1 cellular context compared by ENCODE assay signal in genomic region chr1:19882111-19883071, GRCh38.
TF ChIP-seq lines count a peak whose summit lies in the region.

A gene with protein sequence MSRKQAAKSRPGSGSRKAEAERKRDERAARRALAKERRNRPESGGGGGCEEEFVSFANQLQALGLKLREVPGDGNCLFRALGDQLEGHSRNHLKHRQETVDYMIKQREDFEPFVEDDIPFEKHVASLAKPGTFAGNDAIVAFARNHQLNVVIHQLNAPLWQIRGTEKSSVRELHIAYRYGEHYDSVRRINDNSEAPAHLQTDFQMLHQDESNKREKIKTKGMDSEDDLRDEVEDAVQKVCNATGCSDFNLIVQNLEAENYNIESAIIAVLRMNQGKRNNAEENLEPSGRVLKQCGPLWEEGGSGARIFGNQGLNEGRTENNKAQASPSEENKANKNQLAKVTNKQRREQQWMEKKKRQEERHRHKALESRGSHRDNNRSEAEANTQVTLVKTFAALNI (plus strand): TSS chr1:19882395. CDS start chr1:19882514, 119 bp downstream.

TF ChIP-seq in K562, 482 proteins besides CTCF, POLR2A, EP300 and RAD21 (continued from another document and continues in another):
- TF ChIP-seq FOXP4 (CRISPR knock-in tag; IDR thresholded peaks at IDR 0.05; ENCODE audit: borderline replicate concordance) = no peak
- peak; percentile 92 for TF ChIP-seq KAT7 (CRISPR knock-in tag; IDR thresholded peaks at IDR 0.05; ENCODE audit: borderline replicate concordance)
- no peak for TF ChIP-seq ZNF212 (CRISPR knock-in tag; IDR thresholded peaks at IDR 0.05)
- TF ChIP-seq SIRT6 (IDR thresholded peaks at IDR 0.05; ENCODE audit: low read depth, low read length) = no peak
- TF ChIP-seq ZNF282 (CRISPR knock-in tag; IDR thresholded peaks at IDR 0.05) = no peak
- peak; percentile 88 for TF ChIP-seq CTBP1 (IDR thresholded peaks at IDR 0.05; ENCODE audit: borderline replicate concordance)
- no peak for TF ChIP-seq STAG1 (CRISPR knock-in tag; IDR thresholded peaks at IDR 0.05; ENCODE audit: borderline replicate concordance)
- TF ChIP-seq SMARCB1 (IDR thresholded peaks at IDR 0.05; ENCODE audit: insufficient read length, low read depth) = no peak
- no peak for TF ChIP-seq ZNF12 (CRISPR knock-in tag; IDR thresholded peaks at IDR 0.05)
- TF ChIP-seq ELF4 (CRISPR knock-in tag; IDR thresholded peaks at IDR 0.05) = no peak
- TF ChIP-seq DEAF1 (CRISPR knock-in tag; IDR thresholded peaks at IDR 0.05) = no peak
- TF ChIP-seq HNRNPUL1 (IDR thresholded peaks at IDR 0.05; ENCODE audit: low read length) = no peak
- peak; percentile 47 for TF ChIP-seq SP2 (IDR thresholded peaks at IDR 0.05; ENCODE audit: extremely low read depth, low read depth, low read length, poor library complexity, severe bottlenecking)
- TF ChIP-seq TAF7 (tag; IDR thresholded peaks at IDR 0.05) = no peak
- TF ChIP-seq PCBP1 (IDR thresholded peaks at IDR 0.05; ENCODE audit: low read depth, low read length, poor library complexity, severe bottlenecking) = peak; percentile 37
- no peak for TF ChIP-seq GATAD2A (IDR thresholded peaks at IDR 0.05)
- peak; percentile 49 for TF ChIP-seq FUS (optimal IDR thresholded peaks at IDR 0.05; ENCODE audit: low read depth, low read length)
- peak; percentile 96 for TF ChIP-seq RAD51 (IDR thresholded peaks at IDR 0.05; ENCODE audit: borderline replicate concordance, low read depth)
- TF ChIP-seq ARID3B (CRISPR knock-in tag; IDR thresholded peaks at IDR 0.05; ENCODE audit: borderline replicate concordance) = no peak
- peak in 1 of 2 experiments; percentile 30; a peak in 1 of 4 replicates for TF ChIP-seq SRF (CRISPR knock-in tag; IDR thresholded peaks at IDR 0.05)
- no peak for TF ChIP-seq FOXK1 (CRISPR knock-in tag; IDR thresholded peaks at IDR 0.05; ENCODE audit: borderline replicate concordance)
- TF ChIP-seq MXI1 (IDR thresholded peaks at IDR 0.05; ENCODE audit: low read depth, low read length) = peak; percentile 21; the same call in 1 of the 2 replicates
- peak; percentile 37 for TF ChIP-seq U2AF1 (optimal IDR thresholded peaks at IDR 0.05; ENCODE audit: low read depth, low read length)
- TF ChIP-seq, protein P1, sequence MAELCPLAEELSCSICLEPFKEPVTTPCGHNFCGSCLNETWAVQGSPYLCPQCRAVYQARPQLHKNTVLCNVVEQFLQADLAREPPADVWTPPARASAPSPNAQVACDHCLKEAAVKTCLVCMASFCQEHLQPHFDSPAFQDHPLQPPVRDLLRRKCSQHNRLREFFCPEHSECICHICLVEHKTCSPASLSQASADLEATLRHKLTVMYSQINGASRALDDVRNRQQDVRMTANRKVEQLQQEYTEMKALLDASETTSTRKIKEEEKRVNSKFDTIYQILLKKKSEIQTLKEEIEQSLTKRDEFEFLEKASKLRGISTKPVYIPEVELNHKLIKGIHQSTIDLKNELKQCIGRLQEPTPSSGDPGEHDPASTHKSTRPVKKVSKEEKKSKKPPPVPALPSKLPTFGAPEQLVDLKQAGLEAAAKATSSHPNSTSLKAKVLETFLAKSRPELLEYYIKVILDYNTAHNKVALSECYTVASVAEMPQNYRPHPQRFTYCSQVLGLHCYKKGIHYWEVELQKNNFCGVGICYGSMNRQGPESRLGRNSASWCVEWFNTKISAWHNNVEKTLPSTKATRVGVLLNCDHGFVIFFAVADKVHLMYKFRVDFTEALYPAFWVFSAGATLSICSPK (IDR thresholded peaks at IDR 0.05; ENCODE audit: borderline replicate concordance) = no peak
- TF ChIP-seq HNRNPL (IDR thresholded peaks at IDR 0.05; ENCODE audit: low read depth, low read length) = no peak
- TF ChIP-seq C11orf30 (IDR thresholded peaks at IDR 0.05; ENCODE audit: low read depth) = peak; percentile 63
- TF ChIP-seq ETV6 (IDR thresholded peaks at IDR 0.05; ENCODE audit: borderline replicate concordance in 1 of 2, low read depth in 2 of 2, low read length in 1 of 2) = no peak
- TF ChIP-seq ETV6 (CRISPR knock-in tag; IDR thresholded peaks at IDR 0.05; ENCODE audit: borderline replicate concordance) = no peak
- TF ChIP-seq ZNF280A (IDR thresholded peaks at IDR 0.05; ENCODE audit: low read depth, partially characterized antibody) = no peak
- TF ChIP-seq SMARCA5 (IDR thresholded peaks at IDR 0.05) = no peak
- peak; percentile 14; the same call in 1 of the 2 replicates for TF ChIP-seq NFIC (IDR thresholded peaks at IDR 0.05)
- no peak; the same call in 1 of the 2 replicates for TF ChIP-seq FOSL1 (tag; conservative IDR thresholded peaks at IDR 0.05)
- TF ChIP-seq, protein P2, sequence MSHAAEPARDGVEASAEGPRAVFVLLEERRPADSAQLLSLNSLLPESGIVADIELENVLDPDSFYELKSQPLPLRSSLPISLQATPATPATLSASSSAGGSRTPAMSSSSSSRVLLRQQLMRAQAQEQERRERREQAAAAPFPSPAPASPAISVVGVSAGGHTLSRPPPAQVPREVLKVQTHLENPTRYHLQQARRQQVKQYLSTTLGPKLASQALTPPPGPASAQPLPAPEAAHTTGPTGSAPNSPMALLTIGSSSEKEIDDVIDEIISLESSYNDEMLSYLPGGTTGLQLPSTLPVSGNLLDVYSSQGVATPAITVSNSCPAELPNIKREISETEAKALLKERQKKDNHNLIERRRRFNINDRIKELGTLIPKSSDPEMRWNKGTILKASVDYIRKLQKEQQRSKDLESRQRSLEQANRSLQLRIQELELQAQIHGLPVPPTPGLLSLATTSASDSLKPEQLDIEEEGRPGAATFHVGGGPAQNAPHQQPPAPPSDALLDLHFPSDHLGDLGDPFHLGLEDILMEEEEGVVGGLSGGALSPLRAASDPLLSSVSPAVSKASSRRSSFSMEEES (CRISPR knock-in tag; IDR thresholded peaks at IDR 0.05) = peak; percentile 97
- no peak for TF ChIP-seq SRSF1 (IDR thresholded peaks at IDR 0.05; ENCODE audit: low read depth, low read length)
- TF ChIP-seq SIN3A (IDR thresholded peaks at IDR 0.05; ENCODE audit: borderline replicate concordance in 2 of 2, control insufficient read depth in 1 of 2, low read depth in 2 of 2, low read length in 2 of 2) = peak; percentile 41 to 58; a peak in 2 of 4 replicates
- TF ChIP-seq ZBTB33 (CRISPR knock-in tag; IDR thresholded peaks at IDR 0.05) = no peak
- no peak for TF ChIP-seq ZFP91 (CRISPR knock-in tag; IDR thresholded peaks at IDR 0.05)
- TF ChIP-seq, protein P3, sequence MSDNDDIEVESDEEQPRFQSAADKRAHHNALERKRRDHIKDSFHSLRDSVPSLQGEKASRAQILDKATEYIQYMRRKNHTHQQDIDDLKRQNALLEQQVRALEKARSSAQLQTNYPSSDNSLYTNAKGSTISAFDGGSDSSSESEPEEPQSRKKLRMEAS (CRISPR knock-in tag; IDR thresholded peaks at IDR 0.05) = peak; percentile 80
- TF ChIP-seq SAFB2 (IDR thresholded peaks at IDR 0.05; ENCODE audit: borderline replicate concordance, low read depth, low read length, severe bottlenecking) = no peak
